15 cellular contexts compared by ENCODE assay signal in genomic region chr9:116987902-116988301, GRCh38.
"Had no signal": no experiment of that assay in that cellular context is flagged by ENCODE, and none has a peak within 500 bp of the region (broad histone marks: within the 10 kb centered on the region; RNA-seq: fewer than 3 reads in every experiment).

No MANE protein-coding gene starts in this region.

- H3K36me3 ChIP-seq: brain microvascular endothelial cell, left ventricle myocardium inferior, spleen, thoracic aorta, upper lobe of right lung had no signal

- H3K4me1 ChIP-seq: left ventricle myocardium inferior, upper lobe of right lung had no signal

- H3K27me3 ChIP-seq: brain microvascular endothelial cell, spleen, upper lobe of right lung had no signal

- H3K9me3 ChIP-seq: left ventricle myocardium inferior, spleen, thoracic aorta, upper lobe of right lung had no signal

- DNase-seq: activated B cell treated with CpG ODN at 0.5 μM for 24 hours; activated CD4-positive, alpha-beta memory T cell treated with anti-CD3 and anti-CD28 coated beads for 36 hours; activated CD4-positive, alpha-beta T cell treated with anti-CD3 and anti-CD28 coated beads for 4 hours; activated CD8-positive, alpha-beta memory T cell treated with anti-CD3 and anti-CD28 coated beads, Interleukin-2, amount 10 ng/mL, durations not matched to agents 7 days and 5 days; activated naive CD4-positive, alpha-beta T cell treated with Interleukin-2 at 50 U/mL for 16 hours; brain microvascular endothelial cell; kidney; left ventricle myocardium inferior; occipital lobe; retina; spleen; stimulated activated naive B cell treated with anti-CD40 and anti-IgM and Interleukin-4, amounts not matched to agents 10 μg/mL and 1 μg/mL and 100 μg/mL, for 72 hours; upper lobe of right lung had no signal

- H3K4me3 ChIP-seq: coronary artery, left ventricle myocardium inferior, spleen, thoracic aorta, upper lobe of right lung had no signal

- H3K27ac ChIP-seq: brain microvascular endothelial cell, coronary artery, left ventricle myocardium inferior, spleen, thoracic aorta, upper lobe of right lung had no signal

- ATAC-seq: activated CD8-positive, alpha-beta memory T cell treated with anti-CD3 and anti-CD28 coated beads, Interleukin-2, amount 10 ng/mL, durations not matched to agents 7 days and 5 days; stimulated activated naive B cell treated with anti-CD40 and anti-IgM and Interleukin-4, amounts not matched to agents 10 μg/mL and 1 μg/mL and 100 μg/mL, for 72 hours; upper lobe of right lung had no signal
